In genomic region chr4:107734120-107734519, GRCh38 we compare ENCODE assay signal across 11 cellular contexts. TPM values are rescaled to one million over a fixed set of nuclear protein-coding genes. Genes with fewer than 3 reads are reported as not detected.
DNase-seq lines count a peak whose midpoint lies in the region; ATAC-seq, FAIRE-seq and TF ChIP-seq lines count a peak whose summit lies in the region.
"Had no signal": no experiment of that assay in that cellular context is flagged by ENCODE, and none has a peak within 500 bp of the region (broad histone marks: within the 10 kb centered on the region; RNA-seq: fewer than 3 reads in every experiment).

No MANE protein-coding gene starts in this region.

- no peak for TF ChIP-seq EP300 in GM12878 (IDR thresholded peaks at IDR 0.05; ENCODE audit: borderline replicate concordance in 1 of 2, control insufficient read depth in 1 of 2, low read depth in 2 of 2, low read length in 2 of 2)
- no peak for TF ChIP-seq EP300 in sigmoid colon (IDR thresholded peaks at IDR 0.05)

- SMC1A ChIA-PET in GM12878 (lab: Charles Lee; ENCODE audit: uncharacterized antibody, unreplicated experiment): interaction anchor here (0.9 to 2.0 kb wide), 4 partner anchors 18 to 836 kb away, joined by 3 to 6 read pairs (median 4); no protein-coding TSS in a partner anchor

- H3K9me3 ChIP-seq in GM12878 (replicated peaks; ENCODE audit: control insufficient read depth, insufficient read depth, low read length) (no peaks in the 10 kb centered on the region), trophoblast cell (ENCODE audit: insufficient read depth, low read depth, low read length) (no peaks in the 10 kb centered on the region), T-helper 17 cell (ENCODE audit: control insufficient read depth, low read length, poor library complexity, severe bottlenecking) (no peaks in the 10 kb centered on the region), sigmoid colon (no peaks in the 10 kb centered on the region)
- H3K9me3 ChIP-seq: esophagus muscularis mucosa had no signal

- no peaks in the 10 kb centered on the region for H3K4me1 Mint-ChIP-seq in activated CD4-positive, alpha-beta T cell treated with anti-CD3 and anti-CD28 coated beads, Interleukin-2, amount 10 ng/mL, durations not matched to agents 24 days and 14 days
- H3K4me1 Mint-ChIP-seq in T-helper 17 cell: peaks cover 4% of the 10 kb centered on the region

- no peak overlapping the region for H2BK5ac ChIP-seq in trophoblast cell (ENCODE audit: low read depth, low read length, poor library complexity)

- H3K27me3 Mint-ChIP-seq in activated CD4-positive, alpha-beta T cell treated with anti-CD3 and anti-CD28 coated beads, Interleukin-2, amount 10 ng/mL, durations not matched to agents 24 days and 14 days: peaks cover 2% of the 10 kb centered on the region
- H3K27me3 Mint-ChIP-seq in T-helper 17 cell: peaks cover 28% of the 10 kb centered on the region
- H3K27me3 Mint-ChIP-seq: stimulated activated naive CD8-positive, alpha-beta T cell treated with anti-CD3 and anti-CD28 coated beads, Interleukin-15, Interleukin-2, amounts not matched to agents 100 ng/mL and 50 ng/mL, for 24 hours had no signal

- H3K36me3 ChIP-seq in GM12878 (ENCODE audit: control insufficient read depth in 2 of 2, insufficient read depth in 2 of 2, low read length in 1 of 2) (no peaks in the 10 kb centered on the region), trophoblast cell (ENCODE audit: control insufficient read depth in 1 of 2, insufficient read depth in 2 of 2, low read length in 2 of 2) (no peaks in the 10 kb centered on the region), sigmoid colon (no peaks in the 10 kb centered on the region)
- H3K36me3 ChIP-seq: esophagus muscularis mucosa had no signal

- H3K27ac ChIP-seq in GM12878 (ENCODE audit: control insufficient read depth, insufficient read depth): no peak overlapping the region
- peak overlapping the region; percentile 27 for H3K27ac ChIP-seq in trophoblast cell (ENCODE audit: low read depth, low read length)
- H3K27ac ChIP-seq in sigmoid colon: peak overlapping the region in 2 of 4 donors; percentile 46 to 57
- H3K27ac ChIP-seq: esophagus muscularis mucosa had no signal

- H3K4me3 Mint-ChIP-seq in activated CD4-positive, alpha-beta T cell treated with anti-CD3 and anti-CD28 coated beads, Interleukin-2, amount 10 ng/mL, durations not matched to agents 24 days and 14 days: no peak overlapping the region
- H3K4me3 Mint-ChIP-seq in T-helper 17 cell: no peak overlapping the region
- H3K4me3 Mint-ChIP-seq: stimulated activated naive CD8-positive, alpha-beta T cell treated with anti-CD3 and anti-CD28 coated beads, Interleukin-15, Interleukin-2, amounts not matched to agents 100 ng/mL and 50 ng/mL, for 24 hours had no signal

- ATAC-seq in GM12878: peak; percentile 61
- ATAC-seq in left colon: no peak
- no peak for ATAC-seq in T-helper 17 cell

- H3K27ac Mint-ChIP-seq in activated CD4-positive, alpha-beta T cell treated with anti-CD3 and anti-CD28 coated beads, Interleukin-2, amount 10 ng/mL, durations not matched to agents 24 days and 14 days: no peak overlapping the region
- no peak overlapping the region for H3K27ac Mint-ChIP-seq in T-helper 17 cell
- H3K27ac Mint-ChIP-seq: stimulated activated naive CD8-positive, alpha-beta T cell treated with anti-CD3 and anti-CD28 coated beads, Interleukin-15, Interleukin-2, amounts not matched to agents 100 ng/mL and 50 ng/mL, for 24 hours had no signal

- H2BK12ac ChIP-seq in trophoblast cell (ENCODE audit: low read length): no peak overlapping the region

- H3K4me1 ChIP-seq in GM12878 (ENCODE audit: control insufficient read depth, insufficient read depth, low read length): no peaks in the 10 kb centered on the region
- peaks cover 0 to 11% of the 10 kb centered on the region in 2 experiments for H3K4me1 ChIP-seq in trophoblast cell (ENCODE audit: control insufficient read depth in 1 of 2, insufficient read depth in 2 of 2, low read length in 2 of 2)
- H3K4me1 ChIP-seq in sigmoid colon: peaks cover 0 to 25% (median 10%) of the 10 kb centered on the region in 4 donors

- FAIRE-seq in GM12878 (lab: Jason Lieb, UNC): no peak

- no peaks in the 10 kb centered on the region for H3K79me1 ChIP-seq in trophoblast cell (ENCODE audit: low read length)

- H4K20me1 ChIP-seq in GM12878 (ENCODE audit: control insufficient read depth, insufficient read depth): no peaks in the 10 kb centered on the region

- H3K4ac ChIP-seq in trophoblast cell (ENCODE audit: low read depth, low read length): no peak overlapping the region

- no TSS peak for BruUV-seq in GM12878 (replicated peaks; lab: Mats Ljungman, UMichigan)

- RAD21 ChIA-PET in GM12878 (lab: Charles Lee; ENCODE audit: unreplicated experiment): interaction anchor here (3.1 kb wide), 1 partner anchor 13 kb away, joined by 15 read pairs; the partner anchor contains the start of gene PAPSS1

- no peak overlapping the region for H3K23ac ChIP-seq in trophoblast cell (ENCODE audit: low read length)

- no peak overlapping the region for H2BK120ac ChIP-seq in trophoblast cell (ENCODE audit: insufficient read depth, low read length, poor library complexity)

- TF ChIP-seq POLR2A in GM12878 (IDR thresholded peaks at IDR 0.05; ENCODE audit: low read depth, low read length) (no peak), sigmoid colon (IDR thresholded peaks at IDR 0.05) (no peak)

- no peak overlapping the region for H4K91ac ChIP-seq in trophoblast cell (ENCODE audit: low read depth, low read length)

- no peaks in the 10 kb centered on the region for H3K79me2 ChIP-seq in GM12878 (ENCODE audit: control insufficient read depth, insufficient read depth, low read length)
- H3K79me2 ChIP-seq in trophoblast cell (ENCODE audit: control insufficient read depth, insufficient read depth, low read length, poor library complexity): no peaks in the 10 kb centered on the region

- H3K14ac ChIP-seq in trophoblast cell (ENCODE audit: low read length): no peak overlapping the region

- POLR2A ChIA-PET in GM12878 (lab: Charles Lee): interaction anchor here (2.0 kb wide), 1 partner anchor 14 kb away, joined by 6 read pairs; the partner anchor contains the start of gene PAPSS1

- no peaks in the 10 kb centered on the region for H3K9me3 Mint-ChIP-seq in activated CD4-positive, alpha-beta T cell treated with anti-CD3 and anti-CD28 coated beads, Interleukin-2, amount 10 ng/mL, durations not matched to agents 24 days and 14 days
- H3K9me3 Mint-ChIP-seq: stimulated activated naive CD8-positive, alpha-beta T cell treated with anti-CD3 and anti-CD28 coated beads, Interleukin-15, Interleukin-2, amounts not matched to agents 100 ng/mL and 50 ng/mL, for 24 hours had no signal

- in situ Hi-C loops in GM12878 (cut with MboI): loop anchor here (25.0 kb wide), 1 partner anchor 697 kb away; the partner anchor contains the start of gene DKK2

- H3K4me3 ChIP-seq in GM12878: no peak overlapping the region
- no peak overlapping the region for H3K4me3 ChIP-seq in trophoblast cell (ENCODE audit: low read depth, low read length)
- H3K4me3 ChIP-seq in sigmoid colon: no peak overlapping the region
- H3K4me3 ChIP-seq: esophagus muscularis mucosa had no signal

- H2AFZ ChIP-seq in GM12878 (ENCODE audit: control insufficient read depth, low read depth, low read length) (no peak overlapping the region), trophoblast cell (ENCODE audit: insufficient read depth, low read length, poor library complexity) (no peak overlapping the region)

- intact Hi-C loops in activated CD4-positive, alpha-beta T cell treated with anti-CD3 and anti-CD28 coated beads, Interleukin-2, amount 10 ng/mL, durations not matched to agents 24 days and 14 days (cut with micrococcal nuclease): no loop called here
- intact Hi-C loops in GM12878 (cut with micrococcal nuclease; ENCODE audit: unreplicated experiment): loop anchor here (10.0 kb wide), 3 partner anchors 459 to 639 kb away; no protein-coding TSS in a partner anchor
- intact Hi-C loops in left colon (cut with DNase I, micrococcal nuclease): no loop called here
- intact Hi-C loops in sigmoid colon (cut with DNase I): loop anchor here (10.0 kb wide), 1 partner anchor 489 kb away; no protein-coding TSS in a partner anchor

- H3K9ac ChIP-seq in GM12878 (ENCODE audit: control insufficient read depth, insufficient read depth, low read length) (no peak overlapping the region), trophoblast cell (ENCODE audit: low read length) (no peak overlapping the region)

- 0 out of 2 replicates have a peak, but pooled peaks have one; percentile 13 for TF ChIP-seq RAD21 in GM12878 (IDR thresholded peaks at IDR 0.05; ENCODE audit: insufficient read depth, low read depth, low read length)

- DNase-seq in activated CD4-positive, alpha-beta T cell treated with anti-CD3 and anti-CD28 coated beads, Interleukin-2, amount 10 ng/mL, durations not matched to agents 24 days and 14 days: peak; percentile 57
- DNase-seq in activated CD4-positive, alpha-beta T cell treated with anti-CD3 and anti-CD28 coated beads for 4 hours: no peak
- peak; percentile 13 for DNase-seq in HPDE6-E6E7 (ENCODE audit: extremely low spot score)
- no peak for DNase-seq in GM12878 (ENCODE audit: low read depth, low spot score)
- no peak for DNase-seq in trophoblast cell
- no peak for DNase-seq in left colon
- no peak for DNase-seq in T-helper 17 cell
- DNase-seq in sigmoid colon: no peak
- DNase-seq: NCI-H774 had no signal

- H4K12ac ChIP-seq in trophoblast cell (ENCODE audit: low read depth, low read length): no peak overlapping the region

- no peaks in the 10 kb centered on the region for H3K27me3 ChIP-seq in GM12878 (replicated peaks in 1 of 2; ENCODE audit: control insufficient read depth in 2 of 2, insufficient read depth in 2 of 2, low read length in 1 of 2)
- no peaks in the 10 kb centered on the region for H3K27me3 ChIP-seq in trophoblast cell (ENCODE audit: insufficient read depth, low read length)
- no peaks in the 10 kb centered on the region for H3K27me3 ChIP-seq in sigmoid colon
- H3K27me3 ChIP-seq: esophagus muscularis mucosa had no signal

- H4K8ac ChIP-seq in trophoblast cell (ENCODE audit: low read depth, low read length): no peak overlapping the region

- no peak overlapping the region for H2AK5ac ChIP-seq in trophoblast cell (ENCODE audit: low read length)

- H3K4me2 ChIP-seq in GM12878 (ENCODE audit: control insufficient read depth, insufficient read depth) (no peak overlapping the region), trophoblast cell (ENCODE audit: low read length) (no peak overlapping the region)

- H3K36me3 Mint-ChIP-seq in activated CD4-positive, alpha-beta T cell treated with anti-CD3 and anti-CD28 coated beads, Interleukin-2, amount 10 ng/mL, durations not matched to agents 24 days and 14 days (ENCODE audit: low read depth): no peaks in the 10 kb centered on the region
- no peaks in the 10 kb centered on the region for H3K36me3 Mint-ChIP-seq in T-helper 17 cell (ENCODE audit: low read depth)

- peak; percentile 20 to 25 (median 22); a peak in 3 of 6 replicates for TF ChIP-seq CTCF in GM12878 (IDR thresholded peaks at IDR 0.05 in 2 of 3, conservative IDR thresholded peaks at IDR 0.05 in 1 of 3; ENCODE audit: control insufficient read depth in 2 of 3, extremely low read depth in 1 of 3, insufficient read depth in 1 of 3, low read depth in 3 of 3, low read length in 3 of 3)
- TF ChIP-seq CTCF in sigmoid colon (IDR thresholded peaks at IDR 0.05): no peak

- CTCF ChIA-PET in GM12878 (lab: Yijun Ruan, JAX): interaction anchor here (0.7 to 4.0 kb wide), 7 partner anchors 13 to 551 kb away, joined by 3 to 18 read pairs (median 5); partner anchors contain the start of gene PAPSS1

- 39% methylated on average over 3 of the region's 3 CpGs for WGBS in GM12878 (ENCODE audit: insufficient coverage, insufficient replicate concordance, low lambda C conversion rate, missing lambda C conversion rate)
- no CpG with 5 or more reads among the region's 3 CpGs for WGBS in trophoblast cell (ENCODE audit: extremely low coverage, insufficient coverage, insufficient read length)
- WGBS in sigmoid colon, 2 donors: 56 to 60% methylated on average over 3 of the region's 3 CpGs

- H3K18ac ChIP-seq in trophoblast cell (ENCODE audit: low read length): no peak overlapping the region

RNA-seq across cellular contexts. Expression of gene PAPSS1, which starts 14.1 kb away (rescaled TPM):
- 31.1 and 31.2 TPM in 2 replicates for total RNA-seq in activated CD4-positive, alpha-beta T cell treated with anti-CD3 and anti-CD28 coated beads, Interleukin-2, amount 10 ng/mL, durations not matched to agents 24 days and 14 days
- 44.1 and 49.5 TPM in 2 replicates for total RNA-seq in GM12878 (2013; cell fraction: nucleolus; rRNA removed)
- total RNA-seq in GM12878 (2014; rRNA removed) (22.6 and 25.9 TPM in 2 replicates), GM12878 (2014; rRNA removed; fragmentation: Illumina TruSeq; extraction: Trizol) (28.3 and 31.0 TPM in 2 replicates), GM12878 (2021) (28.0 and 30.9 TPM in 2 replicates), left colon (10 to 100 TPM; 23.3 to 23.8 TPM), T-helper 17 cell (10 to 100 TPM; 13.1 to 14.8 TPM), sigmoid colon (10 to 100 TPM; 25.5 to 30.0 (median 28.8) TPM)
- polyA plus RNA-seq in GM12878 (2011; ENCODE audit: low read depth): 19.6 TPM
- polyA plus RNA-seq in GM12878 (2011; rRNA removed) (73.0 and 81.8 TPM in 2 replicates), GM12878 (2014; fragmentation: Illumina TruSeq; extraction: Trizol) (30.3 and 34.5 TPM in 2 replicates), GM12878 (2014; fragmentation: Nextera tagmentation; extraction: Ambion mirVana) (10 to 100 TPM; 29.8 to 35.9 TPM), GM12878 (2014; rRNA removed) (22.8 and 27.3 TPM in 2 replicates), GM12878 (2016; fragmentation: Nextera tagmentation; extraction: Ambion mirVana) (10 to 100 TPM; 35.7 to 39.7 TPM), sigmoid colon (10 to 100 TPM; 20.6 to 21.6 (median 21.4) TPM)
- 49.0 and 51.5 TPM in 2 replicates for polyA plus RNA-seq in GM12878 (2011; cell fraction: cytosol; rRNA removed)
- 38.8 and 43.8 TPM in 2 replicates for polyA plus RNA-seq in GM12878 (2011; cell fraction: nucleus; rRNA removed)
- 28.0 and 28.5 TPM in 2 replicates for polyA plus RNA-seq in GM12878 (2012)
- polyA minus RNA-seq in GM12878 (2011; rRNA and poly(A)+ RNA removed): 69.0 and 112 TPM in 2 replicates
- polyA minus RNA-seq in GM12878 (2011; cell fraction: cytosol; rRNA and poly(A)+ RNA removed): 18.9 and 23.7 TPM in 2 replicates
- 31.1 and 40.6 TPM in 2 replicates for polyA minus RNA-seq in GM12878 (2011; cell fraction: nucleus; rRNA and poly(A)+ RNA removed)
- 56.3 and 57.6 TPM in 2 replicates for polyA plus RNA-seq in trophoblast cell (2013)

Comparison
In these comparisons a context has a peak if more than half of its experiments do, and no peak if none do; other contexts are left out.
1. DNase-seq: peak in activated CD4-positive, alpha-beta T cell treated with anti-CD3 and anti-CD28 coated beads, Interleukin-2, amount 10 ng/mL, durations not matched to agents 24 days and 14 days (single experiment) and HPDE6-E6E7 (single experiment); none in activated CD4-positive, alpha-beta T cell treated with anti-CD3 and anti-CD28 coated beads for 4 hours (0 of 2), GM12878 (single experiment), trophoblast cell (0 of 2), left colon (0 of 2), T-helper 17 cell (0 of 3) and sigmoid colon (single experiment).
2. CTCF ChIP-seq: peak in GM12878 (3 of 3); none in sigmoid colon (0 of 4).
3. intact Hi-C loops: an anchor here in GM12878 (10.0 kb wide) and sigmoid colon (10.0 kb wide); none called in activated CD4-positive, alpha-beta T cell treated with anti-CD3 and anti-CD28 coated beads, Interleukin-2, amount 10 ng/mL, durations not matched to agents 24 days and 14 days and left colon.